In genomic region chr11:125886997-125887372, GRCh38 we compare ENCODE assay signal across 9 cellular contexts. TPM values are rescaled to one million over a fixed set of nuclear protein-coding genes. Genes with fewer than 3 reads are reported as not detected.
DNase-seq lines count a peak whose midpoint lies in the region; ATAC-seq, FAIRE-seq and TF ChIP-seq lines count a peak whose summit lies in the region.
"Had no signal": no experiment of that assay in that cellular context is flagged by ENCODE, and none has a peak within 500 bp of the region (broad histone marks: within the 10 kb centered on the region; RNA-seq: fewer than 3 reads in every experiment).

No MANE protein-coding gene starts in this region.

- H2BK5ac ChIP-seq in H9 (ENCODE audit: insufficient read length, low read length), result no peak overlapping the region

- H3K79me1 ChIP-seq in H9 (ENCODE audit: insufficient read depth, low read depth, low read length, poor library complexity, severe bottlenecking), result no peaks in the 10 kb centered on the region

- H3K27me3 Mint-ChIP-seq in H9 (ENCODE audit: low read depth), result peaks cover 15% of the 10 kb centered on the region
- H3K27me3 Mint-ChIP-seq in activated T-helper 1 cell treated with anti-CD3 and anti-CD28 coated beads, Interleukin-12 subunit alpha, Interleukin-12 subunit beta, Interleukin-2, Interleukin-4 antibody, amounts not matched to agents 30 ng/mL and 10 ng/mL and 1 ng/mL, durations not matched to agents 14 hours and 24 hours and 36 hours (ENCODE audit: insufficient read depth), result peaks cover 6% of the 10 kb centered on the region

- H3K9me3 Mint-ChIP-seq in H9, result peaks cover 18 to 20% of the 10 kb centered on the region in 2 experiments
- H3K9me3 Mint-ChIP-seq in activated T-helper 1 cell treated with anti-CD3 and anti-CD28 coated beads, Interleukin-12 subunit alpha, Interleukin-12 subunit beta, Interleukin-2, Interleukin-4 antibody, amounts not matched to agents 30 ng/mL and 10 ng/mL and 1 ng/mL, durations not matched to agents 14 hours and 24 hours and 36 hours, result no peaks in the 10 kb centered on the region

- no peak overlapping the region for H2BK12ac ChIP-seq in H9 (ENCODE audit: insufficient read length, low read depth, low read length)

- H4K8ac ChIP-seq in H9 (replicated peaks; ENCODE audit: insufficient read length, low read depth, low read length), result no peak overlapping the region

- H3K23ac ChIP-seq in H9 (ENCODE audit: insufficient read length, low read depth, low read length), result no peak overlapping the region

- no peak overlapping the region for H3K56ac ChIP-seq in H9 (ENCODE audit: insufficient read length, low read depth, low read length)

- H2BK120ac ChIP-seq in H9 (ENCODE audit: low read depth, low read length, poor library complexity, severe bottlenecking), result no peak overlapping the region

- H2AK5ac ChIP-seq in H9 (ENCODE audit: insufficient read length, low read length), result no peak overlapping the region

- H3K27me3 ChIP-seq in H9 (ENCODE audit: insufficient read depth, low read length), result no peaks in the 10 kb centered on the region
- H3K27me3 ChIP-seq: cardiac muscle cell had no signal

- no peak overlapping the region for H3K27ac ChIP-seq in H9 (ENCODE audit: insufficient read length, low read depth, low read length)

- H3K4me2 ChIP-seq in H9 (ENCODE audit: insufficient read depth, insufficient read length, low read length), result no peak overlapping the region

- H3K14ac ChIP-seq in H9 (ENCODE audit: insufficient read depth, low read length), result peak overlapping the region; percentile 67; the same call in 1 of the 2 replicates

- peak overlapping the region; percentile 72 to 79 for H3K4me3 Mint-ChIP-seq in H9
- peak overlapping the region; percentile 82 for H3K4me3 Mint-ChIP-seq in activated T-helper 1 cell treated with anti-CD3 and anti-CD28 coated beads, Interleukin-12 subunit alpha, Interleukin-12 subunit beta, Interleukin-2, Interleukin-4 antibody, amounts not matched to agents 30 ng/mL and 10 ng/mL and 1 ng/mL, durations not matched to agents 14 hours and 24 hours and 36 hours

- peaks cover 11% of the 10 kb centered on the region for H3K23me2 ChIP-seq in H9 (ENCODE audit: insufficient read length, low read depth, low read length, poor library complexity, severe bottlenecking)

- H4K20me1 ChIP-seq in H9 (ENCODE audit: control insufficient read depth, insufficient read depth, insufficient read length), result no peaks in the 10 kb centered on the region

- H2BK15ac ChIP-seq in H9 (ENCODE audit: low read depth, low read length), result no peak overlapping the region

- no peak for FAIRE-seq in GM12891 (lab: Jason Lieb, UNC)

- H2AFZ ChIP-seq in H9 (ENCODE audit: low read length), result no peak overlapping the region

- H3K4me1 Mint-ChIP-seq in H9, result peaks cover 3% of the 10 kb centered on the region in 2 experiments; a peak in 2 of 4 replicates
- peaks cover 30% of the 10 kb centered on the region for H3K4me1 Mint-ChIP-seq in activated T-helper 1 cell treated with anti-CD3 and anti-CD28 coated beads, Interleukin-12 subunit alpha, Interleukin-12 subunit beta, Interleukin-2, Interleukin-4 antibody, amounts not matched to agents 30 ng/mL and 10 ng/mL and 1 ng/mL, durations not matched to agents 14 hours and 24 hours and 36 hours (ENCODE audit: low read depth)

- intact Hi-C loops in activated T-helper 1 cell treated with anti-CD3 and anti-CD28 coated beads, Interleukin-12 subunit alpha, Interleukin-12 subunit beta, Interleukin-2, Interleukin-4 antibody, amounts not matched to agents 30 ng/mL and 10 ng/mL and 1 ng/mL, durations not matched to agents 14 hours and 24 hours and 36 hours (cut with micrococcal nuclease), result loop anchor here (1.0 to 5.0 kb wide), 15 partner anchors 16 to 1214 kb away; partner anchors contain the start of genes CCDC15, CHEK1, EI24 and FAM118B

- H4K5ac ChIP-seq in H9 (ENCODE audit: insufficient read length, low read depth, low read length), result no peak overlapping the region

- no peak overlapping the region for H4K91ac ChIP-seq in H9 (ENCODE audit: insufficient read length, low read depth, low read length)

- peak overlapping the region; percentile 59 for H3K4me3 ChIP-seq in NB4 (ENCODE audit: low read depth, low read length)

- no peak overlapping the region for H3T11ph ChIP-seq in H9 (ENCODE audit: low read length)

- H3K4me1 ChIP-seq in H9 (ENCODE audit: insufficient read depth, low read length), result no peaks in the 10 kb centered on the region

- peaks cover 2% of the 10 kb centered on the region; the same call in 1 of the 2 replicates for H3K79me2 ChIP-seq in H9 (ENCODE audit: insufficient read depth, low read length)

- peak overlapping the region; percentile 39 for H3K18ac ChIP-seq in H9 (ENCODE audit: insufficient read length, low read depth, low read length)

- DNase-seq in GM12891 (ENCODE audit: insufficient read length, low spot score), result peak; percentile 38
- peak; percentile 67 for DNase-seq in H9
- peak; percentile 89 for DNase-seq in NB4 (ENCODE audit: low read depth)
- peak; percentile 49 for DNase-seq in activated T-helper 1 cell treated with anti-CD3 and anti-CD28 coated beads, Interleukin-12 subunit alpha, Interleukin-12 subunit beta, Interleukin-2, Interleukin-4 antibody, amounts not matched to agents 30 ng/mL and 10 ng/mL and 1 ng/mL, durations not matched to agents 14 hours and 24 hours and 36 hours (ENCODE audit: low spot score)
- peak; percentile 52 for DNase-seq in globus pallidus (ENCODE audit: low spot score)
- DNase-seq in pons (ENCODE audit: low spot score), result peak; percentile 46
- no peak for DNase-seq in T1000 (lab: John Stamatoyannopoulos, UW)

- TF ChIP-seq POLR2A in GM12891 (IDR thresholded peaks at IDR 0.05; ENCODE audit: low read depth, low read length), result peak; percentile 74
- peak; percentile 31 for TF ChIP-seq POLR2A in NB4 (IDR thresholded peaks at IDR 0.05; ENCODE audit: extremely low read depth, insufficient read length)

- TF ChIP-seq CTCF in H9 (conservative IDR thresholded peaks at IDR 0.05) (no peak), NB4 (IDR thresholded peaks at IDR 0.05; ENCODE audit: low read depth, low read length) (no peak)

- no peak overlapping the region for H3K27ac Mint-ChIP-seq in H9
- peak overlapping the region; percentile 97 for H3K27ac Mint-ChIP-seq in activated T-helper 1 cell treated with anti-CD3 and anti-CD28 coated beads, Interleukin-12 subunit alpha, Interleukin-12 subunit beta, Interleukin-2, Interleukin-4 antibody, amounts not matched to agents 30 ng/mL and 10 ng/mL and 1 ng/mL, durations not matched to agents 14 hours and 24 hours and 36 hours

- H2BK20ac ChIP-seq in H9 (ENCODE audit: low read depth, low read length, poor library complexity, severe bottlenecking), result no peak overlapping the region

- no peak for ATAC-seq in GM18858 (IDR thresholded peaks at IDR 0.05; ENCODE audit: unreplicated experiment)

- H3K9ac ChIP-seq in H9 (ENCODE audit: extremely low read depth, insufficient read length, low read length), result no peak overlapping the region

- H3K36me3 Mint-ChIP-seq in H9 (ENCODE audit: insufficient read depth in 1 of 3, low read depth in 3 of 3), result peaks cover 2 to 13% (median 6%) of the 10 kb centered on the region in 3 experiments
- peaks cover 9% of the 10 kb centered on the region for H3K36me3 Mint-ChIP-seq in activated T-helper 1 cell treated with anti-CD3 and anti-CD28 coated beads, Interleukin-12 subunit alpha, Interleukin-12 subunit beta, Interleukin-2, Interleukin-4 antibody, amounts not matched to agents 30 ng/mL and 10 ng/mL and 1 ng/mL, durations not matched to agents 14 hours and 24 hours and 36 hours (ENCODE audit: low read depth)

- no peaks in the 10 kb centered on the region for H3K9me3 ChIP-seq in H9 (ENCODE audit: control insufficient read depth, low read depth, low read length)

- H3K4ac ChIP-seq in H9 (ENCODE audit: low read depth, low read length), result no peak overlapping the region

- WGBS in H9 (ENCODE audit: extremely low coverage, insufficient read length, low lambda C conversion rate), result no CpG with 5 or more reads among the region's 24 CpGs

TF ChIP-seq in GM12891, 5 proteins besides CTCF, POLR2A, EP300 and RAD21:
- TF ChIP-seq POU2F2 (IDR thresholded peaks at IDR 0.05; ENCODE audit: low read depth, low read length) (no peak), POLR2AphosphoS5 (IDR thresholded peaks at IDR 0.05; ENCODE audit: low read depth, low read length) (peak; percentile 54; the same call in 1 of the 2 replicates), PAX5 (IDR thresholded peaks at IDR 0.05; ENCODE audit: insufficient read depth, low read length, severe bottlenecking) (no peak)

RNA-seq across cellular contexts. Expression of gene HYLS1, which starts 0.5 kb away (rescaled TPM):
- polyA plus RNA-seq in GM12891 (2012; ENCODE audit: low read depth, missing spikeins), result 9.8 TPM
- 8.0 and 8.6 TPM in 2 replicates for total RNA-seq in H9 (2021)
- 6.5 and 6.8 TPM in 2 replicates for total RNA-seq in activated T-helper 1 cell treated with anti-CD3 and anti-CD28 coated beads, Interleukin-12 subunit alpha, Interleukin-12 subunit beta, Interleukin-2, Interleukin-4 antibody, amounts not matched to agents 30 ng/mL and 10 ng/mL and 1 ng/mL, durations not matched to agents 14 hours and 24 hours and 36 hours

RNA-seq across cellular contexts. Expression of gene PUS3, which starts 16.0 kb away (rescaled TPM):
- polyA plus RNA-seq in GM12891 (2012; ENCODE audit: low read depth, missing spikeins), result 11.7 TPM
- total RNA-seq in H9 (2021), result 20.0 and 26.9 TPM in 2 replicates
- 16.5 and 23.6 TPM in 2 replicates for total RNA-seq in activated T-helper 1 cell treated with anti-CD3 and anti-CD28 coated beads, Interleukin-12 subunit alpha, Interleukin-12 subunit beta, Interleukin-2, Interleukin-4 antibody, amounts not matched to agents 30 ng/mL and 10 ng/mL and 1 ng/mL, durations not matched to agents 14 hours and 24 hours and 36 hours

RNA-seq across cellular contexts. Expression of gene DDX25, which starts 17.3 kb away (rescaled TPM):
- not detected for polyA plus RNA-seq in GM12891 (2012; ENCODE audit: low read depth, missing spikeins)
- 6.9 and 7.4 TPM in 2 replicates for total RNA-seq in H9 (2021)
- not detected in 2 replicates for total RNA-seq in activated T-helper 1 cell treated with anti-CD3 and anti-CD28 coated beads, Interleukin-12 subunit alpha, Interleukin-12 subunit beta, Interleukin-2, Interleukin-4 antibody, amounts not matched to agents 30 ng/mL and 10 ng/mL and 1 ng/mL, durations not matched to agents 14 hours and 24 hours and 36 hours

RNA-seq across cellular contexts. Expression of gene PATE4, which starts 53.9 kb away (rescaled TPM):
- polyA plus RNA-seq in GM12891 (2012; ENCODE audit: low read depth, missing spikeins), result not detected
- not detected in 2 replicates for total RNA-seq in H9 (2021)
- total RNA-seq in activated T-helper 1 cell treated with anti-CD3 and anti-CD28 coated beads, Interleukin-12 subunit alpha, Interleukin-12 subunit beta, Interleukin-2, Interleukin-4 antibody, amounts not matched to agents 30 ng/mL and 10 ng/mL and 1 ng/mL, durations not matched to agents 14 hours and 24 hours and 36 hours, result not detected in 2 replicates
- total RNA-seq: cardiac muscle cell had no signal
- polyA plus RNA-seq: cardiac muscle cell had no signal

RNA-seq across cellular contexts. Expression of gene VSIG10L2, which starts 58.9 kb away (rescaled TPM):
- polyA plus RNA-seq in GM12891 (2012; ENCODE audit: low read depth, missing spikeins), result not detected
- not detected in 2 replicates for total RNA-seq in H9 (2021)
- total RNA-seq in activated T-helper 1 cell treated with anti-CD3 and anti-CD28 coated beads, Interleukin-12 subunit alpha, Interleukin-12 subunit beta, Interleukin-2, Interleukin-4 antibody, amounts not matched to agents 30 ng/mL and 10 ng/mL and 1 ng/mL, durations not matched to agents 14 hours and 24 hours and 36 hours, result not detected in 2 replicates
- total RNA-seq: cardiac muscle cell had no signal
- polyA plus RNA-seq: cardiac muscle cell had no signal
